8 cellular contexts compared by ENCODE assay signal in the genomic region with DNA sequence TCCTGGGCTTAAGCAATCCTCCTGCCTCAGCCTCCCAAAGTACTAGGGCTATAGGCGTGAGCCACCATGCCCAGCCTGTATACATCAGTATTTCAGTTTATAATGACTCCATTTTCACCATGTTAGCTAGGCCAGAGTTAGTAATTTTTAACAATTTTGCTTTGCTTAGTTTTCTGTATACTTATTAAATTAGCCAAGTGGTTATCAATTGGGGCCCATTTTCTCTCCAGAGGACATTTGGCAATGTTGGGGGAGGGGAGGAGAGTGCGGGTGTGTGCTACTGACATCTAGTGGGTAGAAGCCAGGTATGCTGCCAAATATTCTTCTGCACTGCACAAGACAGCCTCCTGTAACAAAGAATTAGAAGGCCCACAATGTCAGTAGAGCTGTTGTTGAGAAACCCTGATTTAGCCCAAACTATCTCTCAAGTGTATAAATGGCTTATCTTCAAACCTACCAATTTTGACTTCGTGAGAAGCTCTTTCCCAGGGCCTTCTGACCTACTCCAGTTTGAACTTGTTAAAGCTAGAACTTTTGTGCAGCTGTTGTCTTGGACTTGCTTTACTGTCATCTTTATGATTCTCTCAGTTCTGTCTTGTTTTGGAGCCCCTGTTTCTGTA. TPM values are rescaled to one million over a fixed set of nuclear protein-coding genes. Genes with fewer than 3 reads are reported as not detected.
DNase-seq lines count a peak whose midpoint lies in the region; ATAC-seq, FAIRE-seq and TF ChIP-seq lines count a peak whose summit lies in the region.

No MANE protein-coding gene starts in this region.

- H3K4me2 ChIP-seq in OCI-LY1 (ENCODE audit: low read length) = no peak overlapping the region; the same call in 1 of the 2 replicates
- H3K4me2 ChIP-seq in trophoblast cell (ENCODE audit: low read length) = no peak overlapping the region

- H3K27ac Mint-ChIP-seq in activated T-cell treated with anti-CD3 and anti-CD28 coated beads, Interleukin-2, amount 50 U/mL, for 24 hours = peak overlapping the region; percentile 65

- H4K12ac ChIP-seq in trophoblast cell (ENCODE audit: low read depth, low read length) = no peak overlapping the region

- H4K91ac ChIP-seq in trophoblast cell (ENCODE audit: low read depth, low read length) = no peak overlapping the region

- no peak overlapping the region; the same call in 1 of the 2 replicates for H3K9ac ChIP-seq in OCI-LY1 (ENCODE audit: low read length)
- H3K9ac ChIP-seq in trophoblast cell (ENCODE audit: low read length) = no peak overlapping the region

- WGBS in trophoblast cell (ENCODE audit: extremely low coverage, insufficient coverage, insufficient read length) = no CpG with 5 or more reads among the region's 3 CpGs

- H3K14ac ChIP-seq in trophoblast cell (ENCODE audit: low read length) = no peak overlapping the region

- 0 out of 2 replicates have a peak, but pooled peaks cover 5% of the 10 kb centered on the region for H3K36me3 ChIP-seq in OCI-LY1 (ENCODE audit: insufficient read depth, low read length)
- H3K36me3 ChIP-seq in trophoblast cell (ENCODE audit: control insufficient read depth in 1 of 2, insufficient read depth in 2 of 2, low read length in 2 of 2) = no peaks in the 10 kb centered on the region
- H3K36me3 ChIP-seq in uterus = no peaks in the 10 kb centered on the region

- peaks cover 2% of the 10 kb centered on the region for H3K79me1 ChIP-seq in trophoblast cell (ENCODE audit: low read length)

- peak overlapping the region; percentile 64 for H3K4ac ChIP-seq in trophoblast cell (ENCODE audit: low read depth, low read length)

- peak; percentile 58 for TF ChIP-seq CTCF in D721Med (IDR thresholded peaks at IDR 0.05; ENCODE audit: insufficient read depth, missing control alignments)
- TF ChIP-seq CTCF in OCI-LY1 (IDR thresholded peaks at IDR 0.05; ENCODE audit: low read length) = peak; percentile 81
- peak; percentile 67 for TF ChIP-seq CTCF in fibroblast of the aortic adventitia (IDR thresholded peaks at IDR 0.05; ENCODE audit: insufficient read depth, low read length)
- TF ChIP-seq CTCF in uterus (IDR thresholded peaks at IDR 0.05) = peak; percentile 33 to 44 (median 36)

- FAIRE-seq in D721Med (lab: Jason Lieb, UNC) = no peak

- no peak overlapping the region for H3K23ac ChIP-seq in trophoblast cell (ENCODE audit: low read length)

- no peak overlapping the region for H3K27ac ChIP-seq in OCI-LY1 (ENCODE audit: low read depth, low read length, poor library complexity, severe bottlenecking)
- H3K27ac ChIP-seq in trophoblast cell (ENCODE audit: low read depth, low read length) = peak overlapping the region; percentile 29
- H3K27ac ChIP-seq in uterus = peak overlapping the region; percentile 5 to 54

- 0 out of 2 replicates have a peak, but pooled peaks cover 4% of the 10 kb centered on the region for H3F3A ChIP-seq in OCI-LY1 (ENCODE audit: insufficient read depth, low read length)

- H3K4me1 Mint-ChIP-seq in activated T-cell treated with anti-CD3 and anti-CD28 coated beads, Interleukin-2, amount 50 U/mL, for 24 hours (ENCODE audit: low read depth) = peaks cover 63% of the 10 kb centered on the region

- H3K27me3 Mint-ChIP-seq in activated T-cell treated with anti-CD3 and anti-CD28 coated beads, Interleukin-2, amount 50 U/mL, for 24 hours = no peaks in the 10 kb centered on the region

- H3K79me2 ChIP-seq in OCI-LY1 (ENCODE audit: insufficient read depth, low read length) = peaks cover 97% of the 10 kb centered on the region
- H3K79me2 ChIP-seq in trophoblast cell (ENCODE audit: control insufficient read depth, insufficient read depth, low read length, poor library complexity) = peaks cover 10% of the 10 kb centered on the region

- peak; percentile 75 for ATAC-seq in GM19455 (IDR thresholded peaks at IDR 0.05; ENCODE audit: unreplicated experiment)
- ATAC-seq in HG03521 (IDR thresholded peaks at IDR 0.05; ENCODE audit: unreplicated experiment) = peak; percentile 77

- H3K36me3 Mint-ChIP-seq in activated T-cell treated with anti-CD3 and anti-CD28 coated beads, Interleukin-2, amount 50 U/mL, for 24 hours (ENCODE audit: low read depth) = peaks cover 4% of the 10 kb centered on the region

- no peak overlapping the region for H2BK12ac ChIP-seq in trophoblast cell (ENCODE audit: low read length)

- H3K18ac ChIP-seq in trophoblast cell (ENCODE audit: low read length) = no peak overlapping the region

- no peak for DNase-seq in D721Med (ENCODE audit: insufficient read length, low spot score)
- DNase-seq in activated T-cell treated with anti-CD3 and anti-CD28 coated beads, Interleukin-2, amount 50 U/mL, for 24 hours = peak; percentile 60
- peak; percentile 71 for DNase-seq in fibroblast of the aortic adventitia (ENCODE audit: low read depth)
- DNase-seq in trophoblast cell = peak; percentile 42 to 73
- DNase-seq in uterus = peak; percentile 36 to 51

- no peaks in the 10 kb centered on the region for H3K9me2 ChIP-seq in OCI-LY1 (ENCODE audit: low read depth, low read length)

- H3K9me3 ChIP-seq in OCI-LY1 (ENCODE audit: low read length) = no peaks in the 10 kb centered on the region
- no peaks in the 10 kb centered on the region for H3K9me3 ChIP-seq in trophoblast cell (ENCODE audit: insufficient read depth, low read depth, low read length)
- H3K9me3 ChIP-seq in uterus = no peaks in the 10 kb centered on the region

- no peaks in the 10 kb centered on the region for H3K9me3 Mint-ChIP-seq in activated T-cell treated with anti-CD3 and anti-CD28 coated beads, Interleukin-2, amount 50 U/mL, for 24 hours

- H3K27me3 ChIP-seq in OCI-LY1 (ENCODE audit: insufficient read depth, low read length) (no peaks in the 10 kb centered on the region), trophoblast cell (ENCODE audit: insufficient read depth, low read length) (no peaks in the 10 kb centered on the region), uterus (no peaks in the 10 kb centered on the region)

- 0 out of 2 replicates have a peak, but pooled peaks cover 8% of the 10 kb centered on the region for H4K20me1 ChIP-seq in OCI-LY1 (ENCODE audit: insufficient read depth, low read length)

- H3K4me3 ChIP-seq in OCI-LY1 (ENCODE audit: low read depth, low read length, poor library complexity, severe bottlenecking) (no peak overlapping the region), fibroblast of the aortic adventitia (ENCODE audit: low read depth, low read length) (no peak overlapping the region), trophoblast cell (ENCODE audit: low read depth, low read length) (no peak overlapping the region), uterus (no peak overlapping the region)

- no peak overlapping the region for H2AFZ ChIP-seq in OCI-LY1 (ENCODE audit: low read length)
- H2AFZ ChIP-seq in trophoblast cell (ENCODE audit: insufficient read depth, low read length, poor library complexity) = no peak overlapping the region

- no peak for TF ChIP-seq POLR2A in uterus (IDR thresholded peaks at IDR 0.05)

- H2BK5ac ChIP-seq in trophoblast cell (ENCODE audit: low read depth, low read length, poor library complexity) = no peak overlapping the region

- intact Hi-C loops in uterus (cut with DNase I; ENCODE audit: low total_unique reads) = no loop called here

- no peak overlapping the region for H4K8ac ChIP-seq in trophoblast cell (ENCODE audit: low read depth, low read length)

- H3K4me1 ChIP-seq in OCI-LY1 (ENCODE audit: insufficient read depth, low read length, severe bottlenecking) (peaks cover 26% of the 10 kb centered on the region), trophoblast cell (ENCODE audit: control insufficient read depth in 1 of 2, insufficient read depth in 2 of 2, low read length in 2 of 2) (peaks cover 3 to 8% of the 10 kb centered on the region in 2 experiments), uterus (peaks cover 0 to 27% of the 10 kb centered on the region in 2 donors)

- no peak overlapping the region for H2AK5ac ChIP-seq in trophoblast cell (ENCODE audit: low read length)

- H2BK120ac ChIP-seq in trophoblast cell (ENCODE audit: insufficient read depth, low read length, poor library complexity) = no peak overlapping the region

- H3K4me3 Mint-ChIP-seq in activated T-cell treated with anti-CD3 and anti-CD28 coated beads, Interleukin-2, amount 50 U/mL, for 24 hours = no peak overlapping the region

RNA-seq across cellular contexts. Expression of a gene that starts 7.5 kb away (rescaled TPM):
- total RNA-seq in fibroblast of the aortic adventitia (ENCODE audit: low replicate concordance) = 59.8 and 95.2 TPM in 2 replicates
- polyA plus RNA-seq in trophoblast cell (2013) = 30.9 and 31.7 TPM in 2 replicates
- 100 to 1,000 TPM in 3 of 4 donors, 10 to 100 TPM in 1; 83.4 to 247 (median 146) TPM for total RNA-seq in uterus
